ENCODE assay signal across 17 cellular contexts in genomic region chr12:93622485-93622884, GRCh38. TPM values are rescaled to one million over a fixed set of nuclear protein-coding genes. Genes with fewer than 3 reads are reported as not detected.
DNase-seq lines count a peak whose midpoint lies in the region; ATAC-seq and TF ChIP-seq lines count a peak whose summit lies in the region.
"Had no signal": no experiment of that assay in that cellular context is flagged by ENCODE, and none has a peak within 500 bp of the region (broad histone marks: within the 10 kb centered on the region; RNA-seq: fewer than 3 reads in every experiment).

No MANE protein-coding gene starts in this region.

- no peak overlapping the region for H3K27ac Mint-ChIP-seq in activated naive CD8-positive, alpha-beta T cell treated with anti-CD3 and anti-CD28 coated beads for 36 hours
- H3K27ac Mint-ChIP-seq: activated naive CD8-positive, alpha-beta T cell; T-helper 2 cell treated with Interferon-gamma antibody and Interleukin-4, amounts not matched to agents 5 μg/mL and 100 μg/mL, for 36 hours had no signal

- peaks cover 36% of the 10 kb centered on the region for H3K4me1 ChIP-seq in PC-3 (ENCODE audit: insufficient read depth, low read length)
- no peaks in the 10 kb centered on the region for H3K4me1 ChIP-seq in hepatocyte (ENCODE audit: insufficient read depth)
- H3K4me1 ChIP-seq: BE2C had no signal

- no peaks in the 10 kb centered on the region for H3K79me2 ChIP-seq in PC-3 (ENCODE audit: low read length)
- no peaks in the 10 kb centered on the region for H3K79me2 ChIP-seq in hepatocyte

- H3K4me3 Mint-ChIP-seq in activated naive CD8-positive, alpha-beta T cell treated with anti-CD3 and anti-CD28 coated beads for 36 hours = no peak overlapping the region
- H3K4me3 Mint-ChIP-seq: activated CD4-positive, alpha-beta T cell treated with anti-CD3 and anti-CD28 coated beads, Interleukin-2, amount 10 ng/mL, durations not matched to agents 24 days and 14 days; activated naive CD8-positive, alpha-beta T cell; T-helper 2 cell treated with Interferon-gamma antibody and Interleukin-4, amounts not matched to agents 5 μg/mL and 100 μg/mL, for 36 hours had no signal

- peaks cover 4% of the 10 kb centered on the region for H3K27me3 Mint-ChIP-seq in activated naive CD8-positive, alpha-beta T cell treated with anti-CD3 and anti-CD28 coated beads for 36 hours
- H3K27me3 Mint-ChIP-seq: activated naive CD8-positive, alpha-beta T cell had no signal

- 91% methylated on average over 2 of the region's 2 CpGs for WGBS in hepatocyte (ENCODE audit: low lambda C conversion rate, missing lambda C conversion rate)

- H3K9ac ChIP-seq in PC-3 (ENCODE audit: low read length) = no peak overlapping the region

- no peaks in the 10 kb centered on the region for H3K9me3 Mint-ChIP-seq in activated naive CD8-positive, alpha-beta T cell treated with anti-CD3 and anti-CD28 coated beads for 36 hours
- H3K9me3 Mint-ChIP-seq: T-helper 2 cell treated with Interferon-gamma antibody and Interleukin-4, amounts not matched to agents 5 μg/mL and 100 μg/mL, for 36 hours had no signal

- no peaks in the 10 kb centered on the region for H3K9me2 ChIP-seq in PC-3 (replicated peaks; ENCODE audit: low read length)
- no peaks in the 10 kb centered on the region for H3K9me2 ChIP-seq in hepatocyte (replicated peaks; ENCODE audit: insufficient read depth)

- H3K4me3 ChIP-seq in PC-3 (ENCODE audit: low read length) = no peak overlapping the region
- no peak overlapping the region for H3K4me3 ChIP-seq in skeletal muscle cell (ENCODE audit: low read depth, low read length)
- H3K4me3 ChIP-seq in hepatocyte = no peak overlapping the region

- BruUV-seq in PC-3 (replicated peaks; lab: Mats Ljungman, UMichigan) = no TSS peak

- H3K36me3 ChIP-seq in PC-3 (ENCODE audit: low read depth, low read length) (no peaks in the 10 kb centered on the region), hepatocyte (replicated peaks; ENCODE audit: insufficient read depth, low read depth) (no peaks in the 10 kb centered on the region)
- H3K36me3 ChIP-seq: BE2C had no signal

- H3K4me2 ChIP-seq in PC-3 (ENCODE audit: low read length) (no peak overlapping the region), hepatocyte (no peak overlapping the region)

- no peaks in the 10 kb centered on the region for H3K9me3 ChIP-seq in PC-3 (ENCODE audit: low read length)
- H3K9me3 ChIP-seq in hepatocyte (ENCODE audit: low read depth) = no peaks in the 10 kb centered on the region
- H3K9me3 ChIP-seq: BE2C had no signal

- POLR2A ChIA-PET in PC-3 (lab: Charles Lee; ENCODE audit: unreplicated experiment) = no interaction called here

- peak; percentile 20 for DNase-seq in ELR (ENCODE audit: low read depth)
- peak; percentile 37 for DNase-seq in PC-3
- no peak for DNase-seq in epithelial cell of prostate (ENCODE audit: low read depth, low spot score)
- DNase-seq in skeletal muscle cell (ENCODE audit: low read depth) = peak; percentile 57
- no peak for DNase-seq in NCI-H1694 treated with DMSO at 0.1 percent for 48 hours (lab: John Stamatoyannopoulos, UW)
- DNase-seq in stimulated activated CD4-positive, alpha-beta T cell treated with anti-CD3 and anti-CD28 coated beads, Interleukin-4, amount 100 ng/mL, for 1 hour = no peak
- DNase-seq in hepatocyte (ENCODE audit: low spot score) = no peak
- no peak for DNase-seq in activated naive CD8-positive, alpha-beta T cell treated with anti-CD3 and anti-CD28 coated beads for 36 hours
- DNase-seq: activated CD4-positive, alpha-beta T cell treated with anti-CD3 and anti-CD28 coated beads, Interleukin-2, amount 10 ng/mL, durations not matched to agents 24 days and 14 days; BE2C; Karpas-422; NCI-H1417 treated with DMSO at 0.1 percent for 48 hours; NCI-H2227 treated with DMSO at 0.1 percent for 48 hours; Right ventricle myocardium superior; stimulated activated naive CD4-positive, alpha-beta T cell had no signal

- peak overlapping the region; percentile 2; the same call in 1 of the 2 replicates for H3K27ac ChIP-seq in PC-3 (ENCODE audit: low read length)
- peak overlapping the region; percentile 7 for H3K27ac ChIP-seq in epithelial cell of prostate
- H3K27ac ChIP-seq in hepatocyte = no peak overlapping the region

- no peaks in the 10 kb centered on the region for H3K27me3 ChIP-seq in PC-3 (ENCODE audit: low read length)
- no peaks in the 10 kb centered on the region for H3K27me3 ChIP-seq in hepatocyte
- H3K27me3 ChIP-seq: BE2C had no signal

- CTCF ChIA-PET in PC-3 (lab: Charles Lee) = no interaction called here

- H4K20me1 ChIP-seq in PC-3 (ENCODE audit: low read length) (no peaks in the 10 kb centered on the region), hepatocyte (ENCODE audit: insufficient read depth, poor library complexity, severe bottlenecking) (no peaks in the 10 kb centered on the region)

- ATAC-seq in PC-3 = no peak

- intact Hi-C loops in PC-3 (cut with micrococcal nuclease) = loop anchor here (10.0 kb wide), 1 partner anchor 52 kb away; the partner anchor contains the start of gene CRADD

- TF ChIP-seq CTCF in PC-3 (conservative IDR thresholded peaks at IDR 0.05; ENCODE audit: low read depth, low read length) (no peak), hepatocyte (IDR thresholded peaks at IDR 0.05; ENCODE audit: poor library complexity) (no peak)

- no peaks in the 10 kb centered on the region for H3K36me3 Mint-ChIP-seq in activated naive CD8-positive, alpha-beta T cell treated with anti-CD3 and anti-CD28 coated beads for 36 hours
- H3K36me3 Mint-ChIP-seq: activated naive CD8-positive, alpha-beta T cell had no signal

- H2AFZ ChIP-seq in PC-3 (ENCODE audit: low read length) (no peak overlapping the region), hepatocyte (no peak overlapping the region)

- peaks cover 3% of the 10 kb centered on the region for H3K4me1 Mint-ChIP-seq in activated naive CD8-positive, alpha-beta T cell treated with anti-CD3 and anti-CD28 coated beads for 36 hours

- H3F3A ChIP-seq in PC-3 (ENCODE audit: low read length, unreplicated experiment) = peaks cover 5% of the 10 kb centered on the region

RNA-seq across cellular contexts. Expression of gene SOCS2, which starts 50.0 kb away (rescaled TPM):
- 28.9 and 43.1 TPM in 2 replicates for total RNA-seq in PC-3 (2014; rRNA removed)
- total RNA-seq in hepatocyte = 26.2 and 33.4 TPM in 2 replicates
- 30.9 and 38.6 TPM in 2 replicates for polyA plus RNA-seq in hepatocyte
- 10 to 100 TPM; 25.8 to 27.0 TPM for total RNA-seq in activated naive CD8-positive, alpha-beta T cell treated with anti-CD3 and anti-CD28 coated beads for 36 hours

RNA-seq across cellular contexts. Expression of gene CRADD, which starts 54.7 kb away (rescaled TPM):
- total RNA-seq in PC-3 (2014; rRNA removed) (11.4 and 12.5 TPM in 2 replicates), hepatocyte (27.3 and 30.6 TPM in 2 replicates)
- polyA plus RNA-seq in hepatocyte = 19.5 and 20.9 TPM in 2 replicates
- 1 to 10 TPM; 6.0 to 8.7 TPM for total RNA-seq in activated naive CD8-positive, alpha-beta T cell treated with anti-CD3 and anti-CD28 coated beads for 36 hours

Comparison
In these comparisons a context has a peak if more than half of its experiments do, and no peak if none do; other contexts are left out.
1. DNase-seq: peak in ELR (single experiment), PC-3 (single experiment) and skeletal muscle cell (single experiment); none in epithelial cell of prostate (single experiment), NCI-H1694 treated with DMSO at 0.1 percent for 48 hours (single experiment), stimulated activated CD4-positive, alpha-beta T cell treated with anti-CD3 and anti-CD28 coated beads, Interleukin-4, amount 100 ng/mL, for 1 hour (single experiment), hepatocyte (single experiment) and activated naive CD8-positive, alpha-beta T cell treated with anti-CD3 and anti-CD28 coated beads for 36 hours (single experiment).